8 cellular contexts compared by ENCODE assay signal in the genomic region with DNA sequence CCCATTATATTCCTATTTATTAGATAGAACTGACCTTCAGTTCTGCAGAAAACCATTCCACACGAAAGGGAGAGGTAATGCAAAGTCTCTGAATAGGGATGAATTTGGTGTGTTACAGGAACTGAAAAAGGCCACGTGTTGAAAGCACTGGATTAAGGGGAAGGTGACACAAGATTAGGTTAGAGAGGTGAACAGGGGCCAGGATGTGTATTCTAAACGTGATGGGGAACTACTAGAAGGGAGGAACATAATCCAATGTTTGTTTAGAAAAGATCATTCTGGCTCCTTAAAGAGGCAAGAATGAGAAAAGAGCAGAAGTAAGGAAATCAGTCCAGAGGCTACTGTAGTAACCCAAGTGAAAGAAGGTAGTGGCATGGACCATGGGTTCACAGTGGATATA. TPM values are rescaled to one million over a fixed set of nuclear protein-coding genes. Genes with fewer than 3 reads are reported as not detected.
DNase-seq lines count a peak whose midpoint lies in the region; ATAC-seq and TF ChIP-seq lines count a peak whose summit lies in the region.

No MANE protein-coding gene starts in this region.

- no peaks in the 10 kb centered on the region for H3K9me3 Mint-ChIP-seq in CD4-positive, CD25-positive, alpha-beta regulatory T cell
- H3K9me3 Mint-ChIP-seq in activated T-helper 1 cell treated with anti-CD3 and anti-CD28 coated beads, Interleukin-12 subunit alpha, Interleukin-12 subunit beta, Interleukin-2, Interleukin-4 antibody, amounts not matched to agents 30 ng/mL and 10 ng/mL and 1 ng/mL, durations not matched to agents 14 hours and 24 hours and 36 hours = no peaks in the 10 kb centered on the region
- no peaks in the 10 kb centered on the region for H3K9me3 Mint-ChIP-seq in mesothelial cell of epicardium

- H3K9me3 ChIP-seq in CD4-positive, CD25-positive, alpha-beta regulatory T cell (ENCODE audit: control insufficient read depth in 2 of 2, low read length in 2 of 2) = no peaks in the 10 kb centered on the region
- H3K9me3 ChIP-seq in HEK293 (ENCODE audit: control insufficient read depth, insufficient read depth, low read depth, low read length) = no peaks in the 10 kb centered on the region

- POLR2A ChIA-PET in HEK293 (lab: Yijun Ruan, JAX) = interaction anchor here (2.3 kb wide), 1 partner anchor 200 kb away, joined by 10 read pairs; a partner anchor contains a TSS

- H3K4me3 ChIP-seq in CD4-positive, CD25-positive, alpha-beta regulatory T cell (ENCODE audit: low read depth, low read length) = peak overlapping the region; percentile 88
- H3K4me3 ChIP-seq in HEK293 (ENCODE audit: low read depth, low read length) = peak overlapping the region; percentile 92

- no peaks in the 10 kb centered on the region for H3K27me3 ChIP-seq in CD4-positive, CD25-positive, alpha-beta regulatory T cell (ENCODE audit: control insufficient read depth, insufficient read depth, low read length)

- H3K36me3 ChIP-seq in CD4-positive, CD25-positive, alpha-beta regulatory T cell (ENCODE audit: control insufficient read depth, insufficient read depth, low read length) = peaks cover 4% of the 10 kb centered on the region
- H3K36me3 ChIP-seq in HEK293 (ENCODE audit: control insufficient read depth in 2 of 2, insufficient read depth in 1 of 2, low read length in 2 of 2) = peaks cover 16 to 25% of the 10 kb centered on the region in 2 experiments; a peak in 2 of 3 replicates

- TF ChIP-seq CTCF in HEK293 (tag by site-specific recombination; IDR thresholded peaks at IDR 0.05) (no peak), mesothelial cell of epicardium (IDR thresholded peaks at IDR 0.05; ENCODE audit: unreplicated experiment) (no peak), GM10266 (IDR thresholded peaks at IDR 0.05; ENCODE audit: control insufficient read depth, insufficient read depth, low read depth, missing control alignments) (no peak), omental fat pad (IDR thresholded peaks at IDR 0.05) (no peak)

- no peak for ATAC-seq in CD4-positive, CD25-positive, alpha-beta regulatory T cell (ENCODE audit: low read depth in 2 of 2)
- ATAC-seq in GM21526 (IDR thresholded peaks at IDR 0.05; ENCODE audit: low FRiP score, unreplicated experiment) = no peak
- ATAC-seq in omental fat pad (ENCODE audit: low FRiP score) = no peak

- H3K4me3 Mint-ChIP-seq in CD4-positive, CD25-positive, alpha-beta regulatory T cell = peak overlapping the region; percentile 94 to 97 (median 96)
- H3K4me3 Mint-ChIP-seq in activated T-helper 1 cell treated with anti-CD3 and anti-CD28 coated beads, Interleukin-12 subunit alpha, Interleukin-12 subunit beta, Interleukin-2, Interleukin-4 antibody, amounts not matched to agents 30 ng/mL and 10 ng/mL and 1 ng/mL, durations not matched to agents 14 hours and 24 hours and 36 hours = peak overlapping the region; percentile 95
- H3K4me3 Mint-ChIP-seq in mesothelial cell of epicardium = peak overlapping the region; percentile 94

- peak overlapping the region; percentile 95 for H3K27ac ChIP-seq in CD4-positive, CD25-positive, alpha-beta regulatory T cell (ENCODE audit: insufficient read depth, low read length, poor library complexity, severe bottlenecking)
- no peak overlapping the region for H3K27ac ChIP-seq in HEK293 (ENCODE audit: extremely low read depth, low read depth, low read length)

- peaks cover 39% of the 10 kb centered on the region for H3K4me1 ChIP-seq in CD4-positive, CD25-positive, alpha-beta regulatory T cell (ENCODE audit: control insufficient read depth, insufficient read depth, low read length, poor library complexity, severe bottlenecking)
- H3K4me1 ChIP-seq in HEK293 (ENCODE audit: control insufficient read depth, insufficient read depth, low read length) = peaks cover 10% of the 10 kb centered on the region; the same call in 1 of the 2 replicates

- H3K27me3 Mint-ChIP-seq in CD4-positive, CD25-positive, alpha-beta regulatory T cell = no peaks in the 10 kb centered on the region
- H3K27me3 Mint-ChIP-seq in activated T-helper 1 cell treated with anti-CD3 and anti-CD28 coated beads, Interleukin-12 subunit alpha, Interleukin-12 subunit beta, Interleukin-2, Interleukin-4 antibody, amounts not matched to agents 30 ng/mL and 10 ng/mL and 1 ng/mL, durations not matched to agents 14 hours and 24 hours and 36 hours (ENCODE audit: insufficient read depth) = no peaks in the 10 kb centered on the region
- peaks cover 4% of the 10 kb centered on the region for H3K27me3 Mint-ChIP-seq in mesothelial cell of epicardium (ENCODE audit: low read depth)

- intact Hi-C loops in activated T-helper 1 cell treated with anti-CD3 and anti-CD28 coated beads, Interleukin-12 subunit alpha, Interleukin-12 subunit beta, Interleukin-2, Interleukin-4 antibody, amounts not matched to agents 30 ng/mL and 10 ng/mL and 1 ng/mL, durations not matched to agents 14 hours and 24 hours and 36 hours (cut with micrococcal nuclease) = loop anchor here (5.0 to 10.0 kb wide), 3 partner anchors 233 to 991 kb away; a partner anchor contains a TSS

- peak overlapping the region; percentile 95 to 99 (median 99) for H3K27ac Mint-ChIP-seq in CD4-positive, CD25-positive, alpha-beta regulatory T cell
- peak overlapping the region; percentile 58 for H3K27ac Mint-ChIP-seq in activated T-helper 1 cell treated with anti-CD3 and anti-CD28 coated beads, Interleukin-12 subunit alpha, Interleukin-12 subunit beta, Interleukin-2, Interleukin-4 antibody, amounts not matched to agents 30 ng/mL and 10 ng/mL and 1 ng/mL, durations not matched to agents 14 hours and 24 hours and 36 hours
- H3K27ac Mint-ChIP-seq in mesothelial cell of epicardium = peak overlapping the region; percentile 95

- DNase-seq in CD4-positive, CD25-positive, alpha-beta regulatory T cell = no peak
- no peak for DNase-seq in activated T-helper 1 cell treated with anti-CD3 and anti-CD28 coated beads, Interleukin-12 subunit alpha, Interleukin-12 subunit beta, Interleukin-2, Interleukin-4 antibody, amounts not matched to agents 30 ng/mL and 10 ng/mL and 1 ng/mL, durations not matched to agents 14 hours and 24 hours and 36 hours (ENCODE audit: low spot score)
- DNase-seq in mesothelial cell of epicardium (ENCODE audit: low spot score in 2 of 2, unreplicated experiment in 2 of 2) (no peak), GM10266 (ENCODE audit: extremely low spot score) (no peak), AG20443 (ENCODE audit: low spot score) (no peak), omental fat pad (ENCODE audit: low spot score) (no peak)

- CTCF ChIA-PET in HEK293 (lab: Yijun Ruan, JAX) = no interaction called here

- H3K36me3 Mint-ChIP-seq in CD4-positive, CD25-positive, alpha-beta regulatory T cell = peaks cover 9% of the 10 kb centered on the region
- peaks cover 15% of the 10 kb centered on the region for H3K36me3 Mint-ChIP-seq in activated T-helper 1 cell treated with anti-CD3 and anti-CD28 coated beads, Interleukin-12 subunit alpha, Interleukin-12 subunit beta, Interleukin-2, Interleukin-4 antibody, amounts not matched to agents 30 ng/mL and 10 ng/mL and 1 ng/mL, durations not matched to agents 14 hours and 24 hours and 36 hours (ENCODE audit: low read depth)
- peaks cover 3% of the 10 kb centered on the region for H3K36me3 Mint-ChIP-seq in mesothelial cell of epicardium

- peaks cover 41 to 76% (median 45%) of the 10 kb centered on the region in 4 donors for H3K4me1 Mint-ChIP-seq in CD4-positive, CD25-positive, alpha-beta regulatory T cell
- peaks cover 64% of the 10 kb centered on the region for H3K4me1 Mint-ChIP-seq in activated T-helper 1 cell treated with anti-CD3 and anti-CD28 coated beads, Interleukin-12 subunit alpha, Interleukin-12 subunit beta, Interleukin-2, Interleukin-4 antibody, amounts not matched to agents 30 ng/mL and 10 ng/mL and 1 ng/mL, durations not matched to agents 14 hours and 24 hours and 36 hours (ENCODE audit: low read depth)
- H3K4me1 Mint-ChIP-seq in mesothelial cell of epicardium = peaks cover 31% of the 10 kb centered on the region

TF ChIP-seq in HEK293, 187 proteins besides CTCF, POLR2A, EP300 and RAD21 (continues in another document):
- TF ChIP-seq SCRT2 (tag by site-specific recombination; IDR thresholded peaks at IDR 0.05) = peak; percentile 86

RNA-seq across cellular contexts. Expression of a gene that starts 6.3 kb away (rescaled TPM):
- 27.4 TPM for total RNA-seq in CD4-positive, CD25-positive, alpha-beta regulatory T cell
- polyA plus RNA-seq in CD4-positive, CD25-positive, alpha-beta regulatory T cell = 1 to 10 TPM in 3 of 4 donors, under 1 TPM in 1; 0.78 to 4.1 (median 1.6) TPM
- 18.2 and 18.5 TPM in 2 replicates for total RNA-seq in activated T-helper 1 cell treated with anti-CD3 and anti-CD28 coated beads, Interleukin-12 subunit alpha, Interleukin-12 subunit beta, Interleukin-2, Interleukin-4 antibody, amounts not matched to agents 30 ng/mL and 10 ng/mL and 1 ng/mL, durations not matched to agents 14 hours and 24 hours and 36 hours
- 51.7 to 53.1 TPM (median 52.8 TPM) in 3 replicates for total RNA-seq in mesothelial cell of epicardium
- total RNA-seq in omental fat pad = 10 to 100 TPM; 16.0 to 27.7 (median 17.2) TPM

RNA-seq across cellular contexts. Expression of a gene that starts 11.0 kb away (rescaled TPM):
- 8.0 TPM for total RNA-seq in CD4-positive, CD25-positive, alpha-beta regulatory T cell
- 10 to 100 TPM; 11.5 to 26.5 (median 14.5) TPM for polyA plus RNA-seq in CD4-positive, CD25-positive, alpha-beta regulatory T cell
- total RNA-seq in activated T-helper 1 cell treated with anti-CD3 and anti-CD28 coated beads, Interleukin-12 subunit alpha, Interleukin-12 subunit beta, Interleukin-2, Interleukin-4 antibody, amounts not matched to agents 30 ng/mL and 10 ng/mL and 1 ng/mL, durations not matched to agents 14 hours and 24 hours and 36 hours = 4.8 TPM in 2 replicates
- total RNA-seq in mesothelial cell of epicardium = 9.1 to 11.7 TPM (median 11.3 TPM) in 3 replicates
- 1 to 10 TPM; 2.8 to 6.0 (median 3.5) TPM for total RNA-seq in omental fat pad

RNA-seq across cellular contexts. Expression of a gene that starts 55.0 kb away (rescaled TPM):
- total RNA-seq in CD4-positive, CD25-positive, alpha-beta regulatory T cell = 4.3 TPM
- polyA plus RNA-seq in CD4-positive, CD25-positive, alpha-beta regulatory T cell = under 1 TPM in 3 of 4 donors, not detected in 1; 0.24 to 0.57 (median 0.40) TPM
- total RNA-seq in activated T-helper 1 cell treated with anti-CD3 and anti-CD28 coated beads, Interleukin-12 subunit alpha, Interleukin-12 subunit beta, Interleukin-2, Interleukin-4 antibody, amounts not matched to agents 30 ng/mL and 10 ng/mL and 1 ng/mL, durations not matched to agents 14 hours and 24 hours and 36 hours = 0.12 and 0.41 TPM in 2 replicates
- total RNA-seq in mesothelial cell of epicardium (3.7 to 4.6 TPM (median 4.0 TPM) in 3 replicates), omental fat pad (1 to 10 TPM in 1 of 4 donors, under 1 TPM in 2, not detected in 1; 0.38 to 1.4 (median 0.72) TPM)
